1 cellular context compared by ENCODE assay signal in the genomic region with DNA sequence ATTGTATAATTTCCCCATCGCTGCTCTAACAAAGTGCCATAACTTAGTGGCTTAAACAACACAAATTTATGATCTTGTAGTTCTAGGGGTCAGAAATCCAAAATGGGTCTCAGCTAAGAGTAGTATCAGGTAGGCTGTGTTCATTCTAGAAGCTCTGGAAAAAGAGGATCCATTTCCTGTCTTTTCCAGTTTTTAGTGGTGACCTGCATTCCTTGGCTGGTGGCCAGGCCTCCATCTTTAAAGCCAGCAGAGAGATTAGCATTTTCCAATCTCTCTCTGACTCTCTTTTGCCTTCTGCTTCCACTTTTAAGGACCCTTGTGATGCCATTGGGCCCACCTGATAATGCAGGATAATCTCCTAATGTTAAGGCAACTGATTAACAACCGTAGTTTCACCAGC.
TF ChIP-seq lines count a peak whose summit lies in the region.

No MANE protein-coding gene starts in this region.

TF ChIP-seq in HepG2, 621 proteins besides CTCF, POLR2A, EP300 and RAD21 (continued from another document):
- TF ChIP-seq, protein P1, sequence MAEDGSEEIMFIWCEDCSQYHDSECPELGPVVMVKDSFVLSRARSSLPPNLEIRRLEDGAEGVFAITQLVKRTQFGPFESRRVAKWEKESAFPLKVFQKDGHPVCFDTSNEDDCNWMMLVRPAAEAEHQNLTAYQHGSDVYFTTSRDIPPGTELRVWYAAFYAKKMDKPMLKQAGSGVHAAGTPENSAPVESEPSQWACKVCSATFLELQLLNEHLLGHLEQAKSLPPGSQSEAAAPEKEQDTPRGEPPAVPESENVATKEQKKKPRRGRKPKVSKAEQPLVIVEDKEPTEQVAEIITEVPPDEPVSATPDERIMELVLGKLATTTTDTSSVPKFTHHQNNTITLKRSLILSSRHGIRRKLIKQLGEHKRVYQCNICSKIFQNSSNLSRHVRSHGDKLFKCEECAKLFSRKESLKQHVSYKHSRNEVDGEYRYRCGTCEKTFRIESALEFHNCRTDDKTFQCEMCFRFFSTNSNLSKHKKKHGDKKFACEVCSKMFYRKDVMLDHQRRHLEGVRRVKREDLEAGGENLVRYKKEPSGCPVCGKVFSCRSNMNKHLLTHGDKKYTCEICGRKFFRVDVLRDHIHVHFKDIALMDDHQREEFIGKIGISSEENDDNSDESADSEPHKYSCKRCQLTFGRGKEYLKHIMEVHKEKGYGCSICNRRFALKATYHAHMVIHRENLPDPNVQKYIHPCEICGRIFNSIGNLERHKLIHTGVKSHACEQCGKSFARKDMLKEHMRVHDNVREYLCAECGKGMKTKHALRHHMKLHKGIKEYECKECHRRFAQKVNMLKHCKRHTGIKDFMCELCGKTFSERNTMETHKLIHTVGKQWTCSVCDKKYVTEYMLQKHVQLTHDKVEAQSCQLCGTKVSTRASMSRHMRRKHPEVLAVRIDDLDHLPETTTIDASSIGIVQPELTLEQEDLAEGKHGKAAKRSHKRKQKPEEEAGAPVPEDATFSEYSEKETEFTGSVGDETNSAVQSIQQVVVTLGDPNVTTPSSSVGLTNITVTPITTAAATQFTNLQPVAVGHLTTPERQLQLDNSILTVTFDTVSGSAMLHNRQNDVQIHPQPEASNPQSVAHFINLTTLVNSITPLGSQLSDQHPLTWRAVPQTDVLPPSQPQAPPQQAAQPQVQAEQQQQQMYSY (CRISPR knock-in tag; IDR thresholded peaks at IDR 0.05), result peak; percentile 68; the same call in 1 of the 2 replicates
